In the genomic region with DNA sequence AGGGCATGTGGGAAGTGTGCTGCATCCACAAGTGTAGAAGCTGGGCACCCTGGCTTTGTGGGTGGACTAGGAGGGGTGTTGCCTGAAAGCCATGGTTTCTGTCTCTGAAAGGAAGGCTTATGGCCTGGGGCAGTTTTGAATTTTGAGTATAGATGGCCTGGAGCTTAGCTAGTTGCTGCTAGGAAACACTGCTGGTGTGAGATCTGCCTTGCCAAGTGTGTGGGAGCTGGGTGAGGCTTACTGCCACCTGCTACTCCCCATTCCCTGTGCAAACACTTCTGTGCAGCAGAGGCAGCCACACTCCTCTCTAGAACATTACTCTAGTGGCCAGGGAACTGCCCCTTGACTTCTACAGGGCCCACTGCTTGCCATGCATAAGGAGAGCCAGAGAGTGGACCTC, we compare ENCODE assay signal across 14 cellular contexts.
"Had no signal": no experiment of that assay in that cellular context is flagged by ENCODE, and none has a peak within 500 bp of the region (broad histone marks: within the 10 kb centered on the region; RNA-seq: fewer than 3 reads in every experiment).

No MANE protein-coding gene starts in this region.

- DNase-seq: colonic mucosa; cortex of kidney; effector CD4-positive, alpha-beta T cell; effector memory CD4-positive, alpha-beta T cell; foreskin keratinocyte; heart left ventricle; immature natural killer cell; left cardiac atrium; left lung; left ventricle myocardium superior; lower lobe of right lung; mesendoderm; midbrain; naive thymus-derived CD4-positive, alpha-beta T cell had no signal
